8 cellular contexts compared by ENCODE assay signal in genomic region chr17:19513897-19514488, GRCh38. TPM values are rescaled to one million over a fixed set of nuclear protein-coding genes. Genes with fewer than 3 reads are reported as not detected.
DNase-seq lines count a peak whose midpoint lies in the region; ATAC-seq and TF ChIP-seq lines count a peak whose summit lies in the region.

No MANE protein-coding gene starts in this region.

- in situ Hi-C loops in KBM-7 (cut with MboI; ENCODE audit: low pct_unique_long_range_greater_than_20kb, low sequenced_read_pairs) = no loop called here

- peak in 1 of 2 donors; percentile 62 for TF ChIP-seq EP300 in tibial nerve (IDR thresholded peaks at IDR 0.05)

- H3K4me1 ChIP-seq in tibial nerve = peaks cover 0 to 11% (median 0%) of the 10 kb centered on the region in 4 donors

- no peak overlapping the region for H3K4me3 ChIP-seq in tibial nerve

- ATAC-seq in omental fat pad (ENCODE audit: low FRiP score) (no peak), GM21717 (IDR thresholded peaks at IDR 0.05; ENCODE audit: unreplicated experiment) (no peak)

- H3K36me3 ChIP-seq in tibial nerve = no peaks in the 10 kb centered on the region

- no peaks in the 10 kb centered on the region for H3K27me3 ChIP-seq in tibial nerve

- no peak for TF ChIP-seq POLR2A in tibial nerve (IDR thresholded peaks at IDR 0.05)

- peak in 2 of 3 donors; percentile 70 to 85 for TF ChIP-seq CTCF in omental fat pad (IDR thresholded peaks at IDR 0.05)
- peak; percentile 86 to 94 (median 91) for TF ChIP-seq CTCF in tibial nerve (IDR thresholded peaks at IDR 0.05)

- H3K9me3 ChIP-seq in tibial nerve = no peaks in the 10 kb centered on the region

- H3K27ac ChIP-seq in tibial nerve = peak overlapping the region in 3 of 4 donors; percentile 37 to 83 (median 72)

- DNase-seq in DMS114 treated with DMSO at 0.1 percent for 48 hours (lab: John Stamatoyannopoulos, UW; ENCODE audit: unreplicated experiment) (peak; percentile 19), KBM-7 (peak; percentile 75), SHP77 treated with DMSO at 0.1 percent for 48 hours (lab: John Stamatoyannopoulos, UW) (peak; percentile 72), foreskin melanocyte (peak; percentile 47), omental fat pad (ENCODE audit: low spot score) (peak; percentile 45), tibial nerve (ENCODE audit: low spot score in 2 of 2) (peak; percentile 48 to 78)
- peak; percentile 42 for DNase-seq in activated gamma-delta T cell treated with anti-CD3 and anti-CD28 coated beads, Interleukin-2, amount 50 U/mL, for 16 hours (ENCODE audit: low read depth)

- 7 to 8% methylated on average over 13 of the region's 13 CpGs for WGBS in tibial nerve, 2 donors

RNA-seq across cellular contexts. Expression of gene SLC47A1, which starts 19.7 kb away (rescaled TPM):
- total RNA-seq in omental fat pad = 1 to 10 TPM in 3 of 4 donors, under 1 TPM in 1; 0.95 to 6.2 (median 5.6) TPM
- total RNA-seq in tibial nerve = 10 to 100 TPM; 11.1 to 31.4 (median 19.5) TPM

Comparison
In these comparisons a context has a peak if more than half of its experiments do, and no peak if none do; other contexts are left out.
1. DNase-seq: peak in every context shown above with its lines; median percentile 75 in KBM-7; 72 in SHP77 treated with DMSO at 0.1 percent for 48 hours; 63 in tibial nerve; 47 in foreskin melanocyte; 45 in omental fat pad; 42 in activated gamma-delta T cell treated with anti-CD3 and anti-CD28 coated beads, Interleukin-2, amount 50 U/mL, for 16 hours; 19 in DMS114 treated with DMSO at 0.1 percent for 48 hours.